8 cellular contexts compared by ENCODE assay signal in genomic region chr17:44070455-44071197, GRCh38. TPM values are rescaled to one million over a fixed set of nuclear protein-coding genes. Genes with fewer than 3 reads are reported as not detected.
A peak's percentile ranks its signal among the peaks of the same experiment; 100 is the strongest.
DNase-seq lines count a peak whose midpoint lies in the region; ATAC-seq and TF ChIP-seq lines count a peak whose summit lies in the region.

TSS of gene G6PC3 (plus strand) at chr17:44070735. CDS start at chr17:44070966, 231 bp downstream.

- peaks cover 10% of the 10 kb centered on the region for H4K20me1 ChIP-seq in BLaER1

- peak within 1 kb of the TSS; percentile 95 for H3K4me2 ChIP-seq in BLaER1

- no peak for TF ChIP-seq CTCF in liver (IDR thresholded peaks at IDR 0.05; ENCODE audit: low read depth, low read length, missing input control)

- DNase-seq in GM19240 (ENCODE audit: insufficient read length, low spot score), result peak; percentile 95
- peak; percentile 100 for DNase-seq in NCI-H69 (lab: John Stamatoyannopoulos, UW)
- peak; percentile 62 to 78 for DNase-seq in activated CD4-positive, alpha-beta T cell treated with anti-CD3 and anti-CD28 coated beads, Interleukin-2, amount 50 U/mL, for 24 hours (ENCODE audit: low read depth in 1 of 2, low spot score in 1 of 2)
- DNase-seq in dermis microvascular lymphatic vessel endothelial cell (ENCODE audit: low read depth in 2 of 2), result peak; percentile 96 to 99
- DNase-seq in stimulated activated CD4-positive, alpha-beta T cell treated with anti-CD3 and anti-CD28 coated beads, Interleukin-4, amount 100 ng/mL, for 24 hours, result peak; percentile 84

- H3K27ac ChIP-seq in BLaER1, result peak within 1 kb of the TSS; percentile 90
- H3K27ac ChIP-seq in liver (ENCODE audit: low read depth in 1 of 2, low read length in 2 of 2), result peak within 1 kb of the TSS; percentile 86 to 88

- H3K4me1 ChIP-seq in BLaER1 (peaks cover 50% of the 10 kb centered on the region), liver (ENCODE audit: control insufficient read depth in 4 of 4, insufficient read depth in 4 of 4, low read length in 3 of 4) (peaks cover 5 to 35% (median 26%) of the 10 kb centered on the region in 4 donors)

- H3K9me3 ChIP-seq in BLaER1 (no peaks in the 10 kb centered on the region), liver (ENCODE audit: control insufficient read depth in 4 of 4, low read length in 3 of 4) (no peaks in the 10 kb centered on the region)

- peak; percentile 38 for ATAC-seq in HG03469 (IDR thresholded peaks at IDR 0.05; ENCODE audit: unreplicated experiment)

- peak; percentile 40 to 45 for TF ChIP-seq RAD21 in liver (IDR thresholded peaks at IDR 0.05)

- peak within 1 kb of the TSS; percentile 89 for H3K9ac ChIP-seq in BLaER1
- H3K9ac ChIP-seq in liver (ENCODE audit: low read depth in 1 of 2, low read length in 2 of 2), result peak within 1 kb of the TSS; percentile 74 to 83

- under 1% methylated on average over 53 of the region's 53 CpGs for WGBS in liver

- H3K27me3 ChIP-seq in BLaER1, result no peaks in the 10 kb centered on the region
- H3K27me3 ChIP-seq in liver (ENCODE audit: control insufficient read depth in 4 of 4, insufficient read depth in 4 of 4, low read length in 3 of 4), result no peaks in the 10 kb centered on the region

- peak within 1 kb of the TSS; percentile 80 for H3K4me3 ChIP-seq in BLaER1
- peak within 1 kb of the TSS; percentile 66 to 85 (median 83) for H3K4me3 ChIP-seq in liver (ENCODE audit: low read depth in 1 of 3, low read length in 3 of 3)

- H3K36me3 ChIP-seq in BLaER1 (peaks cover 28% of the 10 kb centered on the region), liver (ENCODE audit: control insufficient read depth in 4 of 4, insufficient read depth in 3 of 4, low read depth in 1 of 4, low read length in 3 of 4) (peaks cover 0 to 10% (median 3%) of the 10 kb centered on the region in 4 donors)

TF ChIP-seq in liver, 16 proteins besides CTCF, POLR2A, EP300 and RAD21:
- peak; percentile 73 for TF ChIP-seq SP1 (IDR thresholded peaks at IDR 0.05)
- peak; percentile 71 for TF ChIP-seq FOXA1 (IDR thresholded peaks at IDR 0.05)
- TF ChIP-seq NR2F2 (IDR thresholded peaks at IDR 0.05), result peak; percentile 32
- TF ChIP-seq EGR1 (IDR thresholded peaks at IDR 0.05; ENCODE audit: low read depth in 2 of 2), result peak in 1 of 2 donors; percentile 88
- TF ChIP-seq ATF3 (IDR thresholded peaks at IDR 0.05), result no peak
- TF ChIP-seq HNF4G (IDR thresholded peaks at IDR 0.05), result no peak
- peak; percentile 100 for TF ChIP-seq MAX (IDR thresholded peaks at IDR 0.05)
- TF ChIP-seq TAF1 (conservative IDR thresholded peaks at IDR 0.05), result peak; percentile 74
- TF ChIP-seq RXRA (IDR thresholded peaks at IDR 0.05), result peak; percentile 50 to 53
- peak; percentile 91 for TF ChIP-seq YY1 (IDR thresholded peaks at IDR 0.05)
- TF ChIP-seq REST (IDR thresholded peaks at IDR 0.05), result peak; percentile 85
- peak in 1 of 2 donors; percentile 18 for TF ChIP-seq JUND (IDR thresholded peaks at IDR 0.05)
- TF ChIP-seq HNF4A (conservative IDR thresholded peaks at IDR 0.05), result peak; percentile 23 to 52
- TF ChIP-seq FOXA2 (IDR thresholded peaks at IDR 0.05), result peak; percentile 32
- peak; percentile 48 to 90 for TF ChIP-seq GABPA (IDR thresholded peaks at IDR 0.05 in 1 of 2, conservative IDR thresholded peaks at IDR 0.05 in 1 of 2)
- TF ChIP-seq ZBTB33 (IDR thresholded peaks at IDR 0.05), result peak; percentile 96
TF ChIP-seq in liver: peak in this region for 14.

RNA-seq across cellular contexts. Expression of gene G6PC3, which starts in this region (rescaled TPM):
- 23.6 and 33.0 TPM in 2 replicates for total RNA-seq in dermis microvascular lymphatic vessel endothelial cell
- total RNA-seq in liver, result 1 to 10 TPM; 6.7 to 7.8 TPM
- polyA plus RNA-seq in liver, result 10 to 100 TPM in 1 of 2 donors, 1 to 10 TPM in 1; 8.7 to 15.1 TPM

Comparison
In these comparisons a context has a peak if more than half of its experiments do, and no peak if none do; other contexts are left out.
1. Peak in every context shown above with its lines: DNase-seq, ATAC-seq, H3K4me3 ChIP-seq and H3K27ac ChIP-seq.